In genomic region chr3:127235706-127236105, GRCh38 we compare ENCODE assay signal across 38 cellular contexts. TPM values are rescaled to one million over a fixed set of nuclear protein-coding genes. Genes with fewer than 3 reads are reported as not detected.
"Had no signal": no experiment of that assay in that cellular context is flagged by ENCODE, and none has a peak within 500 bp of the region (broad histone marks: within the 10 kb centered on the region; RNA-seq: fewer than 3 reads in every experiment).

No MANE protein-coding gene starts in this region.

- H3K36me3 ChIP-seq: MG63 had no signal

- H3K27ac ChIP-seq: KMS-11 had no signal

- H3K27me3 ChIP-seq: MG63 had no signal

- H3K9ac ChIP-seq: KMS-11 had no signal

- DNase-seq: Karpas-422, Kasumi-1, MG63, MM.1S, MV-4-11, NCI-H1048, NCI-H1092, NCI-H1092 treated with DMSO at 0.1 percent for 48 hours, NCI-H1105, NCI-H1105 treated with DMSO at 0.1 percent for 48 hours, NCI-H1417, NCI-H1417 treated with DMSO at 0.1 percent for 48 hours, NCI-H1436, NCI-H1436 treated with DMSO at 0.1 percent for 48 hours, NCI-H146, NCI-H1694, NCI-H1694 treated with DMSO at 0.1 percent for 48 hours, NCI-H187, NCI-H187 treated with DMSO at 0.1 percent for 48 hours, NCI-H1930, NCI-H2029, NCI-H2029 treated with DMSO at 0.1 percent for 48 hours, NCI-H2081, NCI-H2081 treated with DMSO at 0.1 percent for 48 hours, NCI-H2107, NCI-H2171, NCI-H2171 treated with DMSO at 0.1 percent for 48 hours, NCI-H2227 treated with DMSO at 0.1 percent for 48 hours, NCI-H226, NCI-H345, NCI-H446, NCI-H446 treated with DMSO at 0.1 percent for 48 hours, NCI-H510A had no signal

- H3K4me3 ChIP-seq: MG63 had no signal

RNA-seq across cellular contexts. Expression of gene PRR23E, which starts 42.8 kb away (rescaled TPM):
- total RNA-seq: LHCN-M2, M059J, MCF 10A, NCI-H460 had no signal

RNA-seq across cellular contexts. Expression of gene PRR20G, which starts 52.1 kb away (rescaled TPM):
- total RNA-seq: LHCN-M2, M059J, MCF 10A, NCI-H460 had no signal
